In the genomic region with DNA sequence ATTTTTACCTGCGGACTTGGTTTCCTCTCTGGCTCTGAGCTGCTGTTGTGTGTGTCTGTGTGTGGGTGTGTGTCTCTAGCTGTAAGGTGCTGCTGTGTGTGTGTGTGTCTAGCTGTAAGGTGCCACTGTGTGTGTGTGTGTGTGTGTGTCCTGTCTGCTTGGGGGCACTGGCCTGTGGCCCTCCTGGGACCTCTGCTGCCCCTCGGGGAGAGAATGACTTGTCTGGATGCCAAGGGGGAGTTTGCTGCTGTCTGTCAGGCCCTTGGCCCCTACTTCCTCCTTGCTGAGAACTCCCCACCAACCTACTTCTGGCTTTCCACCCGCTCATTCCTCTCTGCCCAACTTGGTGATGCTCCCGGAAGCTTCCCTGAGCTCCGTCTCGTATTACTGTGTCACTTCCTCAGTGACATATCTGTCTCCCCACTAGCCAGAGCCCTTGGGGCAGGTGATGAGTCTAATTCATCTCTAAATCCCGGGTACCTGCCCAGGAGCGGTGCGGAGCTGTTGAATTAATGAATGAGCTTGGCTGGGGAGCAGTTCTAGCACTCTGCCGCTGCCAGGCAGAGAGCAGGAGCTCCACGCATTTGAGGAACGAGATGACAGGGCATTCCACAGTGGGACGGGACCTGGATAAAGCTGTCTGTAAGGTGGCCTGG, we compare ENCODE assay signal across 10 cellular contexts. TPM values are rescaled to one million over a fixed set of nuclear protein-coding genes. Genes with fewer than 3 reads are reported as not detected.
DNase-seq lines count a peak whose midpoint lies in the region; ATAC-seq and TF ChIP-seq lines count a peak whose summit lies in the region.
"Had no signal": no experiment of that assay in that cellular context is flagged by ENCODE, and none has a peak within 500 bp of the region (broad histone marks: within the 10 kb centered on the region; RNA-seq: fewer than 3 reads in every experiment).

No MANE protein-coding gene starts in this region.

- no peak overlapping the region for H3K4me2 ChIP-seq in osteoblast (ENCODE audit: insufficient read depth, low read length)

- no peak for ATAC-seq in HG02678 (IDR thresholded peaks at IDR 0.05; ENCODE audit: unreplicated experiment)
- no peak for ATAC-seq in HG03175 (IDR thresholded peaks at IDR 0.05; ENCODE audit: unreplicated experiment)

- H3K27me3 ChIP-seq in CD4-positive, alpha-beta memory T cell (ENCODE audit: insufficient read depth, low read length), result no peaks in the 10 kb centered on the region
- no peaks in the 10 kb centered on the region for H3K27me3 ChIP-seq in osteoblast (ENCODE audit: insufficient read depth, low read length)

- no peaks in the 10 kb centered on the region for H3K27me3 Mint-ChIP-seq in CD4-positive, alpha-beta memory T cell

- peak overlapping the region in 6 of 7 donors; percentile 54 to 85 (median 74) for H3K27ac Mint-ChIP-seq in CD4-positive, alpha-beta memory T cell

- peaks cover 0 to 2% (median 0%) of the 10 kb centered on the region in 8 donors for H3K9me3 Mint-ChIP-seq in CD4-positive, alpha-beta memory T cell

- intact Hi-C loops in CD4-positive, alpha-beta memory T cell (cut with micrococcal nuclease), result no loop called here

- CTCF ChIA-PET in CD4-positive, alpha-beta memory T cell (lab: Charles Lee; ENCODE audit: partially characterized antibody), result interaction anchor here (0.7 to 4.0 kb wide), 7 partner anchors 24 to 231 kb away, joined by 3 to 19 read pairs (median 3); no protein-coding TSS in a partner anchor

- POLR2A ChIA-PET in CD4-positive, alpha-beta memory T cell (lab: Charles Lee; ENCODE audit: partially characterized antibody), result interaction anchor here (0.6 to 5.7 kb wide), 9 partner anchors 13 to 217 kb away, joined by 3 to 44 read pairs (median 5); a partner anchor contains a TSS

- no peak overlapping the region for H3K4me3 Mint-ChIP-seq in CD4-positive, alpha-beta memory T cell

- no peaks in the 10 kb centered on the region for H3K9me3 ChIP-seq in CD4-positive, alpha-beta memory T cell (ENCODE audit: control insufficient read depth in 1 of 2, low read length in 2 of 2)
- H3K9me3 ChIP-seq in osteoblast (ENCODE audit: low read depth, low read length), result no peaks in the 10 kb centered on the region

- DNase-seq in CD4-positive, alpha-beta memory T cell, result no peak
- peak; percentile 64 for DNase-seq in MV-4-11 (lab: John Stamatoyannopoulos, UW)
- no peak for DNase-seq in osteoblast (ENCODE audit: insufficient read length, low spot score, missing footprints)
- DNase-seq in stimulated activated CD4-positive, alpha-beta T cell treated with anti-CD3 and anti-CD28 coated beads, Interleukin-2, amount 100 ng/mL, for 24 hours, result no peak
- DNase-seq in hippocampal formation (lab: John Stamatoyannopoulos, UW), result no peak

- TF ChIP-seq CTCF in osteoblast (IDR thresholded peaks at IDR 0.05; ENCODE audit: extremely low read depth, low read depth, low read length), result no peak

- no peak overlapping the region for H3K27ac ChIP-seq in CD4-positive, alpha-beta memory T cell (ENCODE audit: low read depth, low read length)
- H3K27ac ChIP-seq in cingulate gyrus (ENCODE audit: low read depth, low read length) (peak overlapping the region; percentile 29), osteoblast (ENCODE audit: low read depth, low read length) (peak overlapping the region; percentile 20)

- H3K36me3 ChIP-seq in CD4-positive, alpha-beta memory T cell (ENCODE audit: insufficient read depth, low read length), result peaks cover 26% of the 10 kb centered on the region
- H3K36me3 ChIP-seq in osteoblast (ENCODE audit: insufficient read depth, low read length), result peaks cover 47% of the 10 kb centered on the region

- H2AFZ ChIP-seq in osteoblast (ENCODE audit: low read length), result no peak overlapping the region

- H3K4me1 Mint-ChIP-seq in CD4-positive, alpha-beta memory T cell, result peaks cover 26 to 35% (median 28%) of the 10 kb centered on the region in 4 donors

- peaks cover 19% of the 10 kb centered on the region for H3K4me1 ChIP-seq in CD4-positive, alpha-beta memory T cell (ENCODE audit: insufficient read depth, low read length)
- H3K4me1 ChIP-seq in osteoblast (ENCODE audit: insufficient read depth, low read length), result peaks cover 20% of the 10 kb centered on the region

- H3K36me3 Mint-ChIP-seq in CD4-positive, alpha-beta memory T cell, result peaks cover 25 to 40% of the 10 kb centered on the region in 2 donors

- no peak overlapping the region for H3K4me3 ChIP-seq in CD4-positive, alpha-beta memory T cell (ENCODE audit: low read length in 2 of 2)
- no peak overlapping the region for H3K4me3 ChIP-seq in osteoblast (ENCODE audit: insufficient read depth, low read length)

- H4K20me1 ChIP-seq in osteoblast (ENCODE audit: insufficient read depth, low read length), result peaks cover 43% of the 10 kb centered on the region

- peaks cover 3% of the 10 kb centered on the region for H3K79me2 ChIP-seq in osteoblast (ENCODE audit: insufficient read depth, low read length)

RNA-seq across cellular contexts. Expression of a gene that starts 45.3 kb away (rescaled TPM):
- total RNA-seq in CD4-positive, alpha-beta memory T cell, result not detected
- not detected for polyA plus RNA-seq in CD4-positive, alpha-beta memory T cell
- not detected in 2 replicates for total RNA-seq in osteoblast
- total RNA-seq: pulmonary artery endothelial cell, RPMI7951 had no signal

RNA-seq across cellular contexts. Expression of a gene that starts 52.0 kb away (rescaled TPM):
- 100 to 1,000 TPM; 120 to 122 TPM for total RNA-seq in CD4-positive, alpha-beta memory T cell
- 10 to 100 TPM; 32.1 to 65.3 TPM for polyA plus RNA-seq in CD4-positive, alpha-beta memory T cell
- 215 and 228 TPM in 2 replicates for total RNA-seq in osteoblast
